Comparison of ENCODE assay signal across 1 cellular context in the genomic region with DNA sequence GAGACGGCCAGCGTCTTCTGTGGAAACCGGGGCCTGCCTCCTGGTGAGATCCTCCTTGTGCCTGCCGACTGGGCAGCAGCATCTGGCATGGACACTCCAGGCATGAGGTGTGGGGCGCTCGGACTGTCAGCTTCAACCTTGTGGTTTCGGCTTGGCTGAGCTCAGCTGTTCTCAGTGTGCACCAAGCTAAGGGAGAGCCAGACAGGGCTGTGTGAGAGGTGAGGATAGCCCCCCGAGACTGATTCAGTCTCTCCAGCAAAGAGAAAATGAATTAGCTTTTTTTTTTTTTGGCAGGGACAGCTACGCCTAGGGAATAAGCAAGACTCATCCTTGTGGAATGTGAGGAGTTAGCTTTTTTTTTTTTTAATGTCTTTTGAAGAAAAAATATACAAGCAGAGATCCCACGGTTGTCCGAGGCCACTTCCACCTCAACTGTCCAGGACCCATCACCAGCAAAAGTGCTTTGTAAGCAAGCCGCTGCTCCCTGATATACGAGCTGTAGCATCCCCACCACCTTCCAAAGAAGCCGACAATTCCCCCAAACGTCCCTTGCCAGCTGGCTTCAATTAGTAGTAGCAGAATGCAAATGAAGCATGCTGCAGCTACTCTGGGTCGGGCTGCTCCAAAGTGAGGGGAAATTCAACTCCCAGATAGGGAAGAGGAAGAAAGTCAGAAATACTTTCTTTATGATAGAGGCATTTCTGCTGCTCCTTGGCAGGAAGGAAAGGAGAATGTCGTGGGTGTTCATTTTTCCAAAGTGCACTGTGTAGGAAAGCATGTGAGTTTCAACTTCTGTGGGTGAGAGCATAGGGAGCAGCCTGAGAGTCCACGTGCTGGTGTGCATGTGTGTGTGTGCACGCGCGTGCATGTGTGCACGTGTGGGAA.
TF ChIP-seq lines count a peak whose summit lies in the region.

No MANE protein-coding gene starts in this region.

TF ChIP-seq in HCT116, 20 proteins besides CTCF, POLR2A, EP300 and RAD21:
- TF ChIP-seq, protein P1, sequence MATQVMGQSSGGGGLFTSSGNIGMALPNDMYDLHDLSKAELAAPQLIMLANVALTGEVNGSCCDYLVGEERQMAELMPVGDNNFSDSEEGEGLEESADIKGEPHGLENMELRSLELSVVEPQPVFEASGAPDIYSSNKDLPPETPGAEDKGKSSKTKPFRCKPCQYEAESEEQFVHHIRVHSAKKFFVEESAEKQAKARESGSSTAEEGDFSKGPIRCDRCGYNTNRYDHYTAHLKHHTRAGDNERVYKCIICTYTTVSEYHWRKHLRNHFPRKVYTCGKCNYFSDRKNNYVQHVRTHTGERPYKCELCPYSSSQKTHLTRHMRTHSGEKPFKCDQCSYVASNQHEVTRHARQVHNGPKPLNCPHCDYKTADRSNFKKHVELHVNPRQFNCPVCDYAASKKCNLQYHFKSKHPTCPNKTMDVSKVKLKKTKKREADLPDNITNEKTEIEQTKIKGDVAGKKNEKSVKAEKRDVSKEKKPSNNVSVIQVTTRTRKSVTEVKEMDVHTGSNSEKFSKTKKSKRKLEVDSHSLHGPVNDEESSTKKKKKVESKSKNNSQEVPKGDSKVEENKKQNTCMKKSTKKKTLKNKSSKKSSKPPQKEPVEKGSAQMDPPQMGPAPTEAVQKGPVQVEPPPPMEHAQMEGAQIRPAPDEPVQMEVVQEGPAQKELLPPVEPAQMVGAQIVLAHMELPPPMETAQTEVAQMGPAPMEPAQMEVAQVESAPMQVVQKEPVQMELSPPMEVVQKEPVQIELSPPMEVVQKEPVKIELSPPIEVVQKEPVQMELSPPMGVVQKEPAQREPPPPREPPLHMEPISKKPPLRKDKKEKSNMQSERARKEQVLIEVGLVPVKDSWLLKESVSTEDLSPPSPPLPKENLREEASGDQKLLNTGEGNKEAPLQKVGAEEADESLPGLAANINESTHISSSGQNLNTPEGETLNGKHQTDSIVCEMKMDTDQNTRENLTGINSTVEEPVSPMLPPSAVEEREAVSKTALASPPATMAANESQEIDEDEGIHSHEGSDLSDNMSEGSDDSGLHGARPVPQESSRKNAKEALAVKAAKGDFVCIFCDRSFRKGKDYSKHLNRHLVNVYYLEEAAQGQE (IDR thresholded peaks at IDR 0.05; ENCODE audit: low read depth): no peak
- TF ChIP-seq JUND (IDR thresholded peaks at IDR 0.05) (no peak), SIN3A (IDR thresholded peaks at IDR 0.05; ENCODE audit: low read depth) (no peak)
